Comparison of ENCODE assay signal across 28 cellular contexts in genomic region chr10:89565180-89565579, GRCh38. TPM values are rescaled to one million over a fixed set of nuclear protein-coding genes. Genes with fewer than 3 reads are reported as not detected.
"Had no signal": no experiment of that assay in that cellular context is flagged by ENCODE, and none has a peak within 500 bp of the region (broad histone marks: within the 10 kb centered on the region; RNA-seq: fewer than 3 reads in every experiment).

No MANE protein-coding gene starts in this region.

- H3K4me3 ChIP-seq: neural progenitor cell, ovary, psoas muscle, skin epidermis, smooth muscle cell, spleen, suprapubic skin, testis, tibial artery, transverse colon, upper lobe of right lung, uterus had no signal

- H3K4me1 ChIP-seq: neural progenitor cell, parathyroid adenoma, psoas muscle, suprapubic skin, testis, tibial artery, transverse colon, upper lobe of right lung, uterus had no signal

- H2AFZ ChIP-seq: parathyroid adenoma had no signal

- ATAC-seq: natural killer cell; psoas muscle; right cardiac atrium; sciatic nerve; stimulated activated memory B cell treated with anti-CD40 and anti-IgM and Interleukin-4, amounts not matched to agents 10 μg/mL and 1 μg/mL and 100 μg/mL, for 72 hours; stimulated activated naive CD8-positive, alpha-beta T cell treated with anti-CD3 and anti-CD28 coated beads, Interleukin-15, amount 100 ng/mL, for 72 hours; stimulated activated naive CD8-positive, alpha-beta T cell treated with anti-CD3 and anti-CD28 coated beads, Interleukin-15, Interleukin-2, amounts not matched to agents 100 U/mL and 50 U/mL, for 24 hours; upper lobe of right lung had no signal

- H3K27me3 ChIP-seq: neural progenitor cell, ovary, suprapubic skin, testis, tibial artery, transverse colon, upper lobe of right lung, uterus had no signal

- H3K79me2 ChIP-seq: parathyroid adenoma had no signal

- H3K27ac ChIP-seq: neural progenitor cell, ovary, parathyroid adenoma, psoas muscle, skin epidermis, spleen, suprapubic skin, testis, tibial artery, transverse colon, upper lobe of right lung, uterus had no signal

- H3K36me3 ChIP-seq: neural progenitor cell, ovary, spleen, suprapubic skin, tibial artery, transverse colon, upper lobe of right lung, uterus had no signal

- H3K9me3 ChIP-seq: ovary, psoas muscle, spleen, suprapubic skin, testis, tibial artery, transverse colon, upper lobe of right lung, uterus had no signal

- DNase-seq: natural killer cell; occipital lobe; ovary; posterior cingulate gyrus; psoas muscle; right cardiac atrium; spleen; stimulated activated CD4-positive, alpha-beta T cell treated with anti-CD3 and anti-CD28 coated beads, Interleukin-12 subunit alpha, Interleukin-12 subunit beta, amount 100 ng/mL, for 4 hours; stimulated activated CD4-positive, alpha-beta T cell treated with anti-CD3 and anti-CD28 coated beads, Interleukin-1b, Interleukin-23, amount 100 ng/mL, for 48 hours; stimulated activated CD4-positive, alpha-beta T cell treated with anti-CD3 and anti-CD28 coated beads, Interleukin-4, amount 100 ng/mL, for 1 hour; stimulated activated CD4-positive, alpha-beta T cell treated with anti-CD3 and anti-CD28 coated beads, Interleukin-4, amount 100 ng/mL, for 4 hours; stimulated activated CD8-positive, alpha-beta memory T cell treated with anti-CD3 and anti-CD28 coated beads, Interleukin-4, amount 100 ng/mL, for 48 hours; stimulated activated naive CD4-positive, alpha-beta T cell; stimulated activated naive CD8-positive, alpha-beta T cell treated with anti-CD3 and anti-CD28 coated beads, Interleukin-15, amount 100 ng/mL, for 72 hours; stimulated activated naive CD8-positive, alpha-beta T cell treated with anti-CD3 and anti-CD28 coated beads, Interleukin-15, Interleukin-2, amounts not matched to agents 100 U/mL and 50 U/mL, for 24 hours; substantia nigra; testis; tibial artery; transverse colon; upper lobe of right lung; uterus had no signal

- H3K4me2 ChIP-seq: neural progenitor cell, smooth muscle cell had no signal

- H3K9ac ChIP-seq: neural progenitor cell, parathyroid adenoma had no signal

RNA-seq across cellular contexts. Expression of gene SLC16A12, which starts 29.8 kb away (rescaled TPM):
- total RNA-seq: natural killer cell, smooth muscle cell had no signal
- polyA plus RNA-seq: smooth muscle cell had no signal
